In the genomic region with DNA sequence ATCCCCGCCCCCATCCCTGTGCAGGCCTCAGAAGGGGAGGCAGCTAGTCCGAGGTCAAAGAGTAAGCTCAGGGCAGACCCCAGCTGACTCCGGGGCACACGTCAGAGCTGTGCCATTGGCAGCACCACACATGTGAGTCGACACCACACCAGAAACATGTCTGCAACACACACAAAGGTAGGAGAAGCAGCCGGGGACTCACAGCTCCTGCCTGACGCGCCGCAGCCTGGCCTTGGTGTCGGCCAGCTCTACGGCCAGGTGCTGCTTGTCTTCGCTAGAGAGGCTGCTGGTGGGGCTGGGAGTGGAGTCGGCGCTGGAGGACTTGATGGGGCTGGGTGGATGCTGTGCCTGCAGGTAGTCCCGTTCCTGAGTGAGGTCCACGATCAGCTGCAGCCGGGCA, we compare ENCODE assay signal across 21 cellular contexts.
DNase-seq lines count a peak whose midpoint lies in the region; ATAC-seq, FAIRE-seq and TF ChIP-seq lines count a peak whose summit lies in the region.
"Had no signal": no experiment of that assay in that cellular context is flagged by ENCODE, and none has a peak within 500 bp of the region (broad histone marks: within the 10 kb centered on the region; RNA-seq: fewer than 3 reads in every experiment).

No MANE protein-coding gene starts in this region.

- TF ChIP-seq CTCF in WTC11 (IDR thresholded peaks at IDR 0.05) (no peak), kidney (IDR thresholded peaks at IDR 0.05; ENCODE audit: borderline replicate concordance, extremely low read depth, insufficient read depth) (no peak), spleen (IDR thresholded peaks at IDR 0.05 in 8 of 11, conservative IDR thresholded peaks at IDR 0.05 in 3 of 11) (no peak)

- CTCF ChIA-PET in WTC11 (lab: Charles Lee): interaction anchor here (2.1 to 2.7 kb wide), 2 partner anchors 15 to 16 kb away, joined by 10 to 21 read pairs; no protein-coding TSS in a partner anchor

- no peak for DNase-seq in activated T-cell treated with anti-CD3 and anti-CD28 coated beads, Interleukin-2, amount 50 U/mL, for 24 hours
- no peak for DNase-seq in activated T-cell treated with anti-CD3 and anti-CD28 coated beads, Interleukin-2, amount 50 U/mL, for 4 hours
- DNase-seq in WTC11 (ENCODE audit: low spot score) (no peak), kidney (peak; percentile 52), spleen (peak; percentile 61), NCI-H2081 treated with DMSO at 0.1 percent for 48 hours (lab: John Stamatoyannopoulos, UW) (no peak)
- DNase-seq in activated effector memory CD4-positive, alpha-beta T cell treated with Interleukin-2 at 50 U/mL for 16 hours: no peak
- DNase-seq: AML-193, Calu3, GF-D8, KG1, MV-4-11, NCI-H1694 treated with DMSO at 0.1 percent for 48 hours, NCI-H2107, NCI-H510A treated with DMSO at 0.1 percent for 48 hours, NCI-H774, Right ventricle myocardium superior had no signal

- no peak for ATAC-seq in activated T-cell treated with anti-CD3 and anti-CD28 coated beads, Interleukin-2, amount 50 U/mL, for 4 hours
- ATAC-seq in WTC11 (no peak), HG02970 (IDR thresholded peaks at IDR 0.05; ENCODE audit: low FRiP score, unreplicated experiment) (no peak)

- H3K4me3 ChIP-seq in kidney (ENCODE audit: low read length in 2 of 2) (no peak overlapping the region), spleen (no peak overlapping the region)

- peak overlapping the region; percentile 20 for H3K27ac Mint-ChIP-seq in activated T-cell treated with anti-CD3 and anti-CD28 coated beads, Interleukin-2, amount 50 U/mL, for 24 hours
- H3K27ac Mint-ChIP-seq in WTC11: peak overlapping the region; percentile 84

- H3K36me3 Mint-ChIP-seq in activated T-cell treated with anti-CD3 and anti-CD28 coated beads, Interleukin-2, amount 50 U/mL, for 24 hours (ENCODE audit: low read depth): peaks cover 96% of the 10 kb centered on the region
- peaks cover 25% of the 10 kb centered on the region for H3K36me3 Mint-ChIP-seq in activated T-cell treated with anti-CD3 and anti-CD28 coated beads, Interleukin-2, amount 50 U/mL, for 4 hours (ENCODE audit: insufficient read depth)
- H3K36me3 Mint-ChIP-seq in WTC11: peaks cover 14% of the 10 kb centered on the region

- no peak for FAIRE-seq in kidney (lab: Jason Lieb, UNC)
- FAIRE-seq: GM19239, H1 had no signal

- no peaks in the 10 kb centered on the region for H3K27me3 ChIP-seq in spleen (replicated peaks in 1 of 7)

- H3K9me3 ChIP-seq in kidney (ENCODE audit: control insufficient read depth in 1 of 2, low read length in 2 of 2): no peaks in the 10 kb centered on the region
- no peaks in the 10 kb centered on the region for H3K9me3 ChIP-seq in spleen

- H3K4me1 ChIP-seq in kidney (ENCODE audit: control insufficient read depth in 1 of 2, insufficient read depth in 1 of 2, low read depth in 1 of 2, low read length in 2 of 2) (peaks cover 0 to 9% of the 10 kb centered on the region in 2 donors), spleen (peaks cover 0 to 10% (median 1%) of the 10 kb centered on the region in 6 donors)

- 94 to 99% (median 95%) methylated on average over 8 to 17 of the region's 17 CpGs for WGBS in spleen, 5 donors

- no peak overlapping the region for H3K9ac ChIP-seq in kidney (ENCODE audit: low read length in 2 of 2)

- peaks cover 26% of the 10 kb centered on the region for H3K4me1 Mint-ChIP-seq in activated T-cell treated with anti-CD3 and anti-CD28 coated beads, Interleukin-2, amount 50 U/mL, for 24 hours (ENCODE audit: low read depth)
- H3K4me1 Mint-ChIP-seq in activated T-cell treated with anti-CD3 and anti-CD28 coated beads, Interleukin-2, amount 50 U/mL, for 4 hours (ENCODE audit: low read depth): peaks cover 13% of the 10 kb centered on the region
- no peaks in the 10 kb centered on the region for H3K4me1 Mint-ChIP-seq in WTC11

- TF ChIP-seq POLR2A in spleen (IDR thresholded peaks at IDR 0.05): no peak

- intact Hi-C loops in kidney (cut with DNase I) (no loop called here), spleen (cut with DNase I; ENCODE audit: low total_unique reads) (no loop called here)

- H3K4me3 Mint-ChIP-seq in activated T-cell treated with anti-CD3 and anti-CD28 coated beads, Interleukin-2, amount 50 U/mL, for 24 hours: no peak overlapping the region
- H3K4me3 Mint-ChIP-seq in activated T-cell treated with anti-CD3 and anti-CD28 coated beads, Interleukin-2, amount 50 U/mL, for 4 hours: no peak overlapping the region
- H3K4me3 Mint-ChIP-seq in WTC11: no peak overlapping the region

- POLR2A ChIA-PET in WTC11 (lab: Charles Lee): interaction anchor here (0.6 kb wide), 1 partner anchor 153 kb away, joined by 3 read pairs; no protein-coding TSS in a partner anchor

- no peaks in the 10 kb centered on the region for H3K27me3 Mint-ChIP-seq in activated T-cell treated with anti-CD3 and anti-CD28 coated beads, Interleukin-2, amount 50 U/mL, for 24 hours
- H3K27me3 Mint-ChIP-seq in activated T-cell treated with anti-CD3 and anti-CD28 coated beads, Interleukin-2, amount 50 U/mL, for 4 hours (ENCODE audit: low read depth): no peaks in the 10 kb centered on the region
- no peaks in the 10 kb centered on the region for H3K27me3 Mint-ChIP-seq in WTC11 (ENCODE audit: low read depth)

- H3K9me3 Mint-ChIP-seq in activated T-cell treated with anti-CD3 and anti-CD28 coated beads, Interleukin-2, amount 50 U/mL, for 24 hours: no peaks in the 10 kb centered on the region
- no peaks in the 10 kb centered on the region for H3K9me3 Mint-ChIP-seq in activated T-cell treated with anti-CD3 and anti-CD28 coated beads, Interleukin-2, amount 50 U/mL, for 4 hours
- no peaks in the 10 kb centered on the region for H3K9me3 Mint-ChIP-seq in WTC11

- no peak overlapping the region for H3K27ac ChIP-seq in kidney (ENCODE audit: low read depth in 2 of 2, low read length in 2 of 2)
- H3K27ac ChIP-seq in spleen: no peak overlapping the region
- H3K27ac ChIP-seq: 22Rv1 had no signal

- H3K36me3 ChIP-seq in kidney (ENCODE audit: control insufficient read depth in 1 of 2, insufficient read depth in 2 of 2, low read length in 2 of 2) (peaks cover 3 to 9% of the 10 kb centered on the region in 2 donors), spleen (peaks cover 5 to 95% (median 84%) of the 10 kb centered on the region in 6 donors)

TF ChIP-seq in WTC11, 78 proteins besides CTCF, POLR2A, EP300 and RAD21 (continues in another document):
- TF ChIP-seq SOX15 (CRISPR knock-in tag; IDR thresholded peaks at IDR 0.05): no peak
- TF ChIP-seq CBFB (CRISPR knock-in tag; IDR thresholded peaks at IDR 0.05; ENCODE audit: low read depth): no peak
- TF ChIP-seq MXD4 (CRISPR knock-in tag; IDR thresholded peaks at IDR 0.05; ENCODE audit: borderline replicate concordance): no peak
- no peak for TF ChIP-seq FOXK1 (CRISPR knock-in tag; IDR thresholded peaks at IDR 0.05)
- no peak for TF ChIP-seq ZNF671 (CRISPR knock-in tag; IDR thresholded peaks at IDR 0.05)
- no peak for TF ChIP-seq SP1 (CRISPR knock-in tag; conservative IDR thresholded peaks at IDR 0.05)
- no peak for TF ChIP-seq ZNF121 (CRISPR knock-in tag; IDR thresholded peaks at IDR 0.05)
- TF ChIP-seq RORB (CRISPR knock-in tag; IDR thresholded peaks at IDR 0.05): no peak
- TF ChIP-seq SMAD3 (CRISPR knock-in tag; IDR thresholded peaks at IDR 0.05; ENCODE audit: borderline replicate concordance): no peak
- no peak for TF ChIP-seq TP53 (CRISPR knock-in tag; IDR thresholded peaks at IDR 0.05)
- TF ChIP-seq, protein P1, sequence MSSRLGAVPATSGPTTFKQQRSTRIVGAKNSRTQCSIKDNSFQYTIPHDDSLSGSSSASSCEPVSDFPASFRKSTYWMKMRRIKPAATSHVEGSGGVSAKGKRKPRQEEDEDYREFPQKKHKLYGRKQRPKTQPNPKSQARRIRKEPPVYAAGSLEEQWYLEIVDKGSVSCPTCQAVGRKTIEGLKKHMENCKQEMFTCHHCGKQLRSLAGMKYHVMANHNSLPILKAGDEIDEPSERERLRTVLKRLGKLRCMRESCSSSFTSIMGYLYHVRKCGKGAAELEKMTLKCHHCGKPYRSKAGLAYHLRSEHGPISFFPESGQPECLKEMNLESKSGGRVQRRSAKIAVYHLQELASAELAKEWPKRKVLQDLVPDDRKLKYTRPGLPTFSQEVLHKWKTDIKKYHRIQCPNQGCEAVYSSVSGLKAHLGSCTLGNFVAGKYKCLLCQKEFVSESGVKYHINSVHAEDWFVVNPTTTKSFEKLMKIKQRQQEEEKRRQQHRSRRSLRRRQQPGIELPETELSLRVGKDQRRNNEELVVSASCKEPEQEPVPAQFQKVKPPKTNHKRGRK (CRISPR knock-in tag; IDR thresholded peaks at IDR 0.05; ENCODE audit: borderline replicate concordance): no peak
- no peak for TF ChIP-seq TCF7 (CRISPR knock-in tag; IDR thresholded peaks at IDR 0.05; ENCODE audit: low read depth)
- TF ChIP-seq, protein P2, sequence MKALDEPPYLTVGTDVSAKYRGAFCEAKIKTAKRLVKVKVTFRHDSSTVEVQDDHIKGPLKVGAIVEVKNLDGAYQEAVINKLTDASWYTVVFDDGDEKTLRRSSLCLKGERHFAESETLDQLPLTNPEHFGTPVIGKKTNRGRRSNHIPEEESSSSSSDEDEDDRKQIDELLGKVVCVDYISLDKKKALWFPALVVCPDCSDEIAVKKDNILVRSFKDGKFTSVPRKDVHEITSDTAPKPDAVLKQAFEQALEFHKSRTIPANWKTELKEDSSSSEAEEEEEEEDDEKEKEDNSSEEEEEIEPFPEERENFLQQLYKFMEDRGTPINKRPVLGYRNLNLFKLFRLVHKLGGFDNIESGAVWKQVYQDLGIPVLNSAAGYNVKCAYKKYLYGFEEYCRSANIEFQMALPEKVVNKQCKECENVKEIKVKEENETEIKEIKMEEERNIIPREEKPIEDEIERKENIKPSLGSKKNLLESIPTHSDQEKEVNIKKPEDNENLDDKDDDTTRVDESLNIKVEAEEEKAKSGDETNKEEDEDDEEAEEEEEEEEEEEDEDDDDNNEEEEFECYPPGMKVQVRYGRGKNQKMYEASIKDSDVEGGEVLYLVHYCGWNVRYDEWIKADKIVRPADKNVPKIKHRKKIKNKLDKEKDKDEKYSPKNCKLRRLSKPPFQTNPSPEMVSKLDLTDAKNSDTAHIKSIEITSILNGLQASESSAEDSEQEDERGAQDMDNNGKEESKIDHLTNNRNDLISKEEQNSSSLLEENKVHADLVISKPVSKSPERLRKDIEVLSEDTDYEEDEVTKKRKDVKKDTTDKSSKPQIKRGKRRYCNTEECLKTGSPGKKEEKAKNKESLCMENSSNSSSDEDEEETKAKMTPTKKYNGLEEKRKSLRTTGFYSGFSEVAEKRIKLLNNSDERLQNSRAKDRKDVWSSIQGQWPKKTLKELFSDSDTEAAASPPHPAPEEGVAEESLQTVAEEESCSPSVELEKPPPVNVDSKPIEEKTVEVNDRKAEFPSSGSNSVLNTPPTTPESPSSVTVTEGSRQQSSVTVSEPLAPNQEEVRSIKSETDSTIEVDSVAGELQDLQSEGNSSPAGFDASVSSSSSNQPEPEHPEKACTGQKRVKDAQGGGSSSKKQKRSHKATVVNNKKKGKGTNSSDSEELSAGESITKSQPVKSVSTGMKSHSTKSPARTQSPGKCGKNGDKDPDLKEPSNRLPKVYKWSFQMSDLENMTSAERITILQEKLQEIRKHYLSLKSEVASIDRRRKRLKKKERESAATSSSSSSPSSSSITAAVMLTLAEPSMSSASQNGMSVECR (CRISPR knock-in tag; IDR thresholded peaks at IDR 0.05; ENCODE audit: borderline replicate concordance): no peak

Comparison
In these comparisons a context has a peak if more than half of its experiments do, and no peak if none do; other contexts are left out.
1. DNase-seq: peak in kidney (single experiment) and spleen (single experiment); none in activated T-cell treated with anti-CD3 and anti-CD28 coated beads, Interleukin-2, amount 50 U/mL, for 24 hours (single experiment), activated T-cell treated with anti-CD3 and anti-CD28 coated beads, Interleukin-2, amount 50 U/mL, for 4 hours (single experiment), WTC11 (single experiment), NCI-H2081 treated with DMSO at 0.1 percent for 48 hours (single experiment) and activated effector memory CD4-positive, alpha-beta T cell treated with Interleukin-2 at 50 U/mL for 16 hours (single experiment).